22 cellular contexts compared by ENCODE assay signal in the genomic region with DNA sequence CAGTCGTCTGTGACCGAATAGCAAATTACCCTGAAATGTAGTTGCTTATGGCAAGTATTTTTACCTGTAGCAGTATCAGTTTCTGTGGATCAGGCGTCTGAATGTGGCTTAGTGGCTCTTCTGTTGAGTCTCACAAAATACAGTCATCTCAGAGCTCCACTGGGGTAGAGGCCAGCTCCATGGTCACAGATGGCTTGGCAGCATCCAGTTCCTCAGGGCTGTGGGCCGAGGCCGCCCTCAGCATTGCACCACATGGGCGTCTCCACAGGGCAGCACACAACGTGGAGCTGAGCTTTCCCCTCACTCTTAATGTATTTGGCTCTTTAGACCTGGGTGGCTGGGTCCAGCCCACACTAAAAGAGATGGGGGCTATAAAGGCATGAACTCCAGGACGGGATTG. TPM values are rescaled to one million over a fixed set of nuclear protein-coding genes. Genes with fewer than 3 reads are reported as not detected.
DNase-seq lines count a peak whose midpoint lies in the region; ATAC-seq, FAIRE-seq and TF ChIP-seq lines count a peak whose summit lies in the region.
"Had no signal": no experiment of that assay in that cellular context is flagged by ENCODE, and none has a peak within 500 bp of the region (broad histone marks: within the 10 kb centered on the region; RNA-seq: fewer than 3 reads in every experiment).

No MANE protein-coding gene starts in this region.

- no peak overlapping the region for H3K9ac ChIP-seq in kidney (ENCODE audit: low read length in 2 of 2)

- no peak for ATAC-seq in HG02981 (IDR thresholded peaks at IDR 0.05; ENCODE audit: unreplicated experiment)

- H3K36me3 ChIP-seq in kidney (ENCODE audit: control insufficient read depth in 1 of 2, insufficient read depth in 2 of 2, low read length in 2 of 2): peaks cover 49 to 65% of the 10 kb centered on the region in 2 donors

- FAIRE-seq in kidney (lab: Jason Lieb, UNC): no peak
- FAIRE-seq: GM19239 had no signal

- no peaks in the 10 kb centered on the region for H3K27me3 Mint-ChIP-seq in activated T-cell treated with anti-CD3 and anti-CD28 coated beads, Interleukin-2, amount 50 U/mL, for 24 hours

- no peak overlapping the region for H3K27ac ChIP-seq in kidney (ENCODE audit: low read depth in 2 of 2, low read length in 2 of 2)
- H3K27ac ChIP-seq: C4-2B, SK-N-MC had no signal

- intact Hi-C loops in kidney (cut with DNase I): no loop called here

- DNase-seq in Ammon's horn (ENCODE audit: low spot score) (peak; percentile 56), cerebellar cortex (ENCODE audit: low spot score) (peak; percentile 94), kidney (peak; percentile 19), putamen (ENCODE audit: low spot score) (peak; percentile 25), cortex of kidney (lab: John Stamatoyannopoulos, UW) (no peak), HK-2 (ENCODE audit: unreplicated experiment) (no peak)
- DNase-seq in activated T-cell treated with anti-CD3 and anti-CD28 coated beads, Interleukin-2, amount 50 U/mL, for 24 hours: no peak
- DNase-seq: AML-193, DMS53, GF-D8, Kasumi-1, NCI-H1417, NCI-H1694 treated with DMSO at 0.1 percent for 48 hours, NCI-H2081 treated with DMSO at 0.1 percent for 48 hours, NCI-H2171 treated with DMSO at 0.1 percent for 48 hours, NCI-H524 treated with DMSO at 0.1 percent for 48 hours, NCI-H82, SHP77 had no signal

- H3K4me3 Mint-ChIP-seq in activated T-cell treated with anti-CD3 and anti-CD28 coated beads, Interleukin-2, amount 50 U/mL, for 24 hours: no peak overlapping the region

- H3K4me3 ChIP-seq in kidney (ENCODE audit: low read length in 2 of 2): no peak overlapping the region
- H3K4me3 ChIP-seq: SK-N-MC had no signal

- H3K9me3 ChIP-seq in kidney (ENCODE audit: control insufficient read depth in 1 of 2, low read length in 2 of 2): no peaks in the 10 kb centered on the region

- H3K9me3 Mint-ChIP-seq in activated T-cell treated with anti-CD3 and anti-CD28 coated beads, Interleukin-2, amount 50 U/mL, for 24 hours: no peaks in the 10 kb centered on the region

- H3K4me1 ChIP-seq in kidney (ENCODE audit: control insufficient read depth in 1 of 2, insufficient read depth in 1 of 2, low read depth in 1 of 2, low read length in 2 of 2): peaks cover 0 to 1% of the 10 kb centered on the region in 2 donors

- no peak for TF ChIP-seq CTCF in kidney (IDR thresholded peaks at IDR 0.05; ENCODE audit: borderline replicate concordance, extremely low read depth, insufficient read depth)

- no peaks in the 10 kb centered on the region for H3K4me1 Mint-ChIP-seq in activated T-cell treated with anti-CD3 and anti-CD28 coated beads, Interleukin-2, amount 50 U/mL, for 24 hours (ENCODE audit: low read depth)

- no peak overlapping the region for H3K27ac Mint-ChIP-seq in activated T-cell treated with anti-CD3 and anti-CD28 coated beads, Interleukin-2, amount 50 U/mL, for 24 hours

- H3K36me3 Mint-ChIP-seq in activated T-cell treated with anti-CD3 and anti-CD28 coated beads, Interleukin-2, amount 50 U/mL, for 24 hours (ENCODE audit: low read depth): peaks cover 78% of the 10 kb centered on the region

RNA-seq across cellular contexts. Expression of a gene that starts 57.8 kb away (rescaled TPM):
- 73.9 TPM for total RNA-seq in kidney
- polyA plus RNA-seq in kidney (ENCODE audit: insufficient read depth, low read depth, low replicate concordance): 18.1 TPM

Comparison
In these comparisons a context has a peak if more than half of its experiments do, and no peak if none do; other contexts are left out.
1. DNase-seq: peak in Ammon's horn (single experiment), cerebellar cortex (single experiment), kidney (single experiment) and putamen (single experiment); none in activated T-cell treated with anti-CD3 and anti-CD28 coated beads, Interleukin-2, amount 50 U/mL, for 24 hours (single experiment), cortex of kidney (single experiment) and HK-2 (single experiment).